1 cellular context compared by ENCODE assay signal in genomic region chr20:17722493-17723300, GRCh38.
TF ChIP-seq lines count a peak whose summit lies in the region.

No MANE protein-coding gene starts in this region.

TF ChIP-seq in HepG2, 621 proteins besides CTCF, POLR2A, EP300 and RAD21 (continued from another document):
- no peak for TF ChIP-seq GPBP1L1 (CRISPR knock-in tag; IDR thresholded peaks at IDR 0.05)
- no peak for TF ChIP-seq ZNF160 (CRISPR knock-in tag; IDR thresholded peaks at IDR 0.05)
- no peak for TF ChIP-seq PLRG1 (conservative IDR thresholded peaks at IDR 0.05)
- TF ChIP-seq ZNF556 (CRISPR knock-in tag; IDR thresholded peaks at IDR 0.05; ENCODE audit: borderline replicate concordance): no peak
- TF ChIP-seq NFE2L2 (IDR thresholded peaks at IDR 0.05; ENCODE audit: low read length): no peak
- TF ChIP-seq KLF12 (CRISPR knock-in tag; IDR thresholded peaks at IDR 0.05; ENCODE audit: borderline replicate concordance): no peak
- no peak for TF ChIP-seq SKI (IDR thresholded peaks at IDR 0.05; ENCODE audit: partially characterized antibody)
